ENCODE assay signal across 16 cellular contexts in genomic region chr9:128743421-128743820, GRCh38. TPM values are rescaled to one million over a fixed set of nuclear protein-coding genes. Genes with fewer than 3 reads are reported as not detected.
DNase-seq lines count a peak whose midpoint lies in the region; ATAC-seq, FAIRE-seq and TF ChIP-seq lines count a peak whose summit lies in the region.
"Had no signal": no experiment of that assay in that cellular context is flagged by ENCODE, and none has a peak within 500 bp of the region (broad histone marks: within the 10 kb centered on the region; RNA-seq: fewer than 3 reads in every experiment).

No MANE protein-coding gene starts in this region.

- no peak overlapping the region for H4K91ac ChIP-seq in H9 (ENCODE audit: insufficient read length, low read depth, low read length)

- no peak overlapping the region for H3T11ph ChIP-seq in H9 (ENCODE audit: low read length)

- no peak overlapping the region for H3K14ac ChIP-seq in H9 (ENCODE audit: insufficient read depth, low read length)

- TF ChIP-seq CTCF in WTC11 (IDR thresholded peaks at IDR 0.05): no peak
- TF ChIP-seq CTCF in endothelial cell of umbilical vein (IDR thresholded peaks at IDR 0.05; ENCODE audit: extremely low read depth in 1 of 2, insufficient read depth in 1 of 2, low read depth in 1 of 2, low read length in 2 of 2): no peak
- TF ChIP-seq CTCF in H9 (conservative IDR thresholded peaks at IDR 0.05): no peak

- H3K27ac ChIP-seq in endothelial cell of umbilical vein (ENCODE audit: insufficient read depth, low read depth, low read length): no peak overlapping the region
- H3K27ac ChIP-seq in H9 (ENCODE audit: insufficient read length, low read depth, low read length): no peak overlapping the region

- no peak overlapping the region for H3K4me3 ChIP-seq in endothelial cell of umbilical vein (replicated peaks in 1 of 3; ENCODE audit: insufficient read depth in 1 of 3, low read depth in 1 of 3, low read length in 3 of 3)
- H3K4me3 ChIP-seq: GM23338, HAP-1 had no signal

- no peak overlapping the region for H2AK5ac ChIP-seq in H9 (ENCODE audit: insufficient read length, low read length)

- peaks cover 0 to 5% of the 10 kb centered on the region in 2 experiments for H3K36me3 ChIP-seq in endothelial cell of umbilical vein (ENCODE audit: control insufficient read depth in 2 of 2, extremely low read depth in 1 of 2, insufficient read depth in 2 of 2, low read length in 2 of 2)
- H3K36me3 ChIP-seq: HAP-1 had no signal

- intact Hi-C loops in endothelial cell of umbilical vein (cut with micrococcal nuclease): no loop called here

- TF ChIP-seq POLR2A in endothelial cell of umbilical vein (IDR thresholded peaks at IDR 0.05; ENCODE audit: low read depth, low read length): no peak

- H2BK120ac ChIP-seq in H9 (ENCODE audit: low read depth, low read length, poor library complexity, severe bottlenecking): no peak overlapping the region

- H3K9me3 ChIP-seq in endothelial cell of umbilical vein (replicated peaks; ENCODE audit: control insufficient read depth, insufficient read depth, low read length) (no peaks in the 10 kb centered on the region), H9 (ENCODE audit: control insufficient read depth, low read depth, low read length) (no peaks in the 10 kb centered on the region)
- H3K9me3 ChIP-seq: HAP-1 had no signal

- no peak overlapping the region for H3K56ac ChIP-seq in H9 (ENCODE audit: insufficient read length, low read depth, low read length)

- no peak overlapping the region for H2BK15ac ChIP-seq in H9 (ENCODE audit: low read depth, low read length)

- no peak overlapping the region for H3K23ac ChIP-seq in H9 (ENCODE audit: insufficient read length, low read depth, low read length)

- H2AFZ ChIP-seq in endothelial cell of umbilical vein (ENCODE audit: low read depth, low read length): no peak overlapping the region
- no peak overlapping the region for H2AFZ ChIP-seq in H9 (ENCODE audit: low read length)
- H2AFZ ChIP-seq: GM23338 had no signal

- no peak overlapping the region for H3K4ac ChIP-seq in H9 (ENCODE audit: low read depth, low read length)

- no peaks in the 10 kb centered on the region for H4K20me1 ChIP-seq in endothelial cell of umbilical vein (replicated peaks; ENCODE audit: control insufficient read depth, extremely low read depth, insufficient read depth, low read length)
- no peaks in the 10 kb centered on the region for H4K20me1 ChIP-seq in H9 (ENCODE audit: control insufficient read depth, insufficient read depth, insufficient read length)

- CTCF ChIA-PET in WTC11 (lab: Charles Lee) (interaction anchor here (0.7 to 3.8 kb wide), 3 partner anchors 10 to 304 kb away, joined by 4 to 17 read pairs (median 5); partner anchors contain the start of gene ZDHHC12), endothelial cell of umbilical vein (lab: Charles Lee) (interaction anchor here (1.5 kb wide), 1 partner anchor 10 kb away, joined by 5 read pairs; no protein-coding TSS in a partner anchor)

- no peaks in the 10 kb centered on the region for H3K27me3 ChIP-seq in endothelial cell of umbilical vein (ENCODE audit: control insufficient read depth in 2 of 2, insufficient read depth in 2 of 2, low read length in 2 of 2)
- no peaks in the 10 kb centered on the region for H3K27me3 ChIP-seq in H9 (ENCODE audit: insufficient read depth, low read length)

- H3K23me2 ChIP-seq in H9 (ENCODE audit: insufficient read length, low read depth, low read length, poor library complexity, severe bottlenecking): no peaks in the 10 kb centered on the region

- BruUV-seq in endothelial cell of umbilical vein (replicated peaks; lab: Mats Ljungman, UMichigan): no TSS peak

- no peak overlapping the region for H2BK20ac ChIP-seq in H9 (ENCODE audit: low read depth, low read length, poor library complexity, severe bottlenecking)

- H3K4me3 Mint-ChIP-seq in WTC11: no peak overlapping the region
- H3K4me3 Mint-ChIP-seq in stimulated activated memory B cell treated with anti-CD40 and anti-IgM and Interleukin-4, amounts not matched to agents 10 μg/mL and 1 μg/mL and 100 μg/mL, for 72 hours: no peak overlapping the region
- H3K4me3 Mint-ChIP-seq in H9: no peak overlapping the region
- H3K4me3 Mint-ChIP-seq: CD4-positive, alpha-beta memory T cell; GM23338 had no signal

- no peak overlapping the region for H3K4me2 ChIP-seq in endothelial cell of umbilical vein (ENCODE audit: insufficient read depth, low read length)
- no peak overlapping the region for H3K4me2 ChIP-seq in H9 (ENCODE audit: insufficient read depth, insufficient read length, low read length)
- H3K4me2 ChIP-seq: GM23338 had no signal

- H3K27me3 Mint-ChIP-seq in WTC11 (ENCODE audit: low read depth): no peaks in the 10 kb centered on the region
- H3K27me3 Mint-ChIP-seq in stimulated activated memory B cell treated with anti-CD40 and anti-IgM and Interleukin-4, amounts not matched to agents 10 μg/mL and 1 μg/mL and 100 μg/mL, for 72 hours: no peaks in the 10 kb centered on the region
- no peaks in the 10 kb centered on the region; the same call in 1 of the 2 replicates for H3K27me3 Mint-ChIP-seq in H9 (ENCODE audit: low read depth)
- H3K27me3 Mint-ChIP-seq: CD4-positive, alpha-beta memory T cell had no signal

- H4K8ac ChIP-seq in H9 (replicated peaks; ENCODE audit: insufficient read length, low read depth, low read length): no peak overlapping the region

- ATAC-seq in WTC11: no peak
- ATAC-seq in stimulated activated memory B cell treated with anti-CD40 and anti-IgM and Interleukin-4, amounts not matched to agents 10 μg/mL and 1 μg/mL and 100 μg/mL, for 72 hours: no peak
- ATAC-seq: GM23338 had no signal

- no CpG with 5 or more reads among the region's 1 CpG for WGBS in H9 (ENCODE audit: extremely low coverage, insufficient read length, low lambda C conversion rate)

- H2BK12ac ChIP-seq in H9 (ENCODE audit: insufficient read length, low read depth, low read length): no peak overlapping the region

- H3K18ac ChIP-seq in H9 (ENCODE audit: insufficient read length, low read depth, low read length): no peak overlapping the region

- H3K27ac Mint-ChIP-seq in WTC11: no peak overlapping the region
- H3K27ac Mint-ChIP-seq in stimulated activated memory B cell treated with anti-CD40 and anti-IgM and Interleukin-4, amounts not matched to agents 10 μg/mL and 1 μg/mL and 100 μg/mL, for 72 hours: peak overlapping the region; percentile 64
- H3K27ac Mint-ChIP-seq in H9: no peak overlapping the region
- H3K27ac Mint-ChIP-seq: GM23338 had no signal

- H3K9me3 Mint-ChIP-seq in WTC11 (no peaks in the 10 kb centered on the region), H9 (no peaks in the 10 kb centered on the region)
- no peaks in the 10 kb centered on the region for H3K9me3 Mint-ChIP-seq in stimulated activated memory B cell treated with anti-CD40 and anti-IgM and Interleukin-4, amounts not matched to agents 10 μg/mL and 1 μg/mL and 100 μg/mL, for 72 hours
- H3K9me3 Mint-ChIP-seq: CD4-positive, alpha-beta memory T cell; GM23338 had no signal

- dilution Hi-C loops in endothelial cell of umbilical vein (cut with MboI; ENCODE audit: extremely low pct_ligation_motif_present, low sequenced_read_pairs): no loop called here

- H3K9ac ChIP-seq in endothelial cell of umbilical vein (replicated peaks; ENCODE audit: extremely low read depth, insufficient read depth, low read length) (no peak overlapping the region), H9 (ENCODE audit: extremely low read depth, insufficient read length, low read length) (no peak overlapping the region)

- H3K36me3 Mint-ChIP-seq in WTC11 (no peaks in the 10 kb centered on the region; the same call in 1 of the 2 replicates), H9 (ENCODE audit: insufficient read depth in 1 of 3, low read depth in 3 of 3) (peaks cover 2 to 17% (median 13%) of the 10 kb centered on the region in 3 experiments; a peak in 6 of 7 replicates)
- peaks cover 15% of the 10 kb centered on the region for H3K36me3 Mint-ChIP-seq in stimulated activated memory B cell treated with anti-CD40 and anti-IgM and Interleukin-4, amounts not matched to agents 10 μg/mL and 1 μg/mL and 100 μg/mL, for 72 hours

- POLR2A ChIA-PET in WTC11 (lab: Charles Lee): no interaction called here
- POLR2A ChIA-PET in endothelial cell of umbilical vein (lab: Charles Lee): no interaction called here

- H3K4me1 Mint-ChIP-seq in WTC11 (no peaks in the 10 kb centered on the region), H9 (no peaks in the 10 kb centered on the region)
- H3K4me1 Mint-ChIP-seq in stimulated activated memory B cell treated with anti-CD40 and anti-IgM and Interleukin-4, amounts not matched to agents 10 μg/mL and 1 μg/mL and 100 μg/mL, for 72 hours: no peaks in the 10 kb centered on the region
- H3K4me1 Mint-ChIP-seq: CD4-positive, alpha-beta memory T cell; GM23338 had no signal

- no peaks in the 10 kb centered on the region for H3K79me1 ChIP-seq in H9 (ENCODE audit: insufficient read depth, low read depth, low read length, poor library complexity, severe bottlenecking)

- peak; percentile 15 for FAIRE-seq in endothelial cell of umbilical vein (lab: Jason Lieb, UNC)
- FAIRE-seq: GM12891, GM18507 had no signal

- H3K79me2 ChIP-seq in endothelial cell of umbilical vein (ENCODE audit: control insufficient read depth, insufficient read depth, low read length) (no peaks in the 10 kb centered on the region), H9 (ENCODE audit: insufficient read depth, low read length) (no peaks in the 10 kb centered on the region)

- H4K5ac ChIP-seq in H9 (ENCODE audit: insufficient read length, low read depth, low read length): no peak overlapping the region

- H3K4me1 ChIP-seq in endothelial cell of umbilical vein (ENCODE audit: control insufficient read depth, extremely low read depth, insufficient read depth, low read length) (no peaks in the 10 kb centered on the region), H9 (ENCODE audit: insufficient read depth, low read length) (no peaks in the 10 kb centered on the region)
- H3K4me1 ChIP-seq: HAP-1 had no signal

- no peaks in the 10 kb centered on the region for H3K9me1 ChIP-seq in endothelial cell of umbilical vein (replicated peaks; ENCODE audit: control insufficient read depth, extremely low read depth, insufficient read depth, low read length)

- DNase-seq in WTC11 (ENCODE audit: low spot score): no peak
- no peak for DNase-seq in endothelial cell of umbilical vein (ENCODE audit: low read depth, low spot score)
- no peak for DNase-seq in HT-29 (ENCODE audit: low spot score)
- no peak for DNase-seq in H9
- DNase-seq: C1 segment of cervical spinal cord; Calu3; CD4-positive, alpha-beta memory T cell; COR-L47; DMS53; DMS79 treated with DMSO at 0.1 percent for 48 hours; GF-D8 had no signal

- H2BK5ac ChIP-seq in H9 (ENCODE audit: insufficient read length, low read length): no peak overlapping the region

RNA-seq across cellular contexts. Expression of gene ZDHHC12, which starts 19.5 kb away (rescaled TPM):
- total RNA-seq in WTC11 (2021): 39.7 to 46.3 TPM (median 45.2 TPM) in 3 replicates
- 28.8 and 31.1 TPM in 2 replicates for total RNA-seq in endothelial cell of umbilical vein
- 62.0 and 86.1 TPM in 2 replicates for polyA plus RNA-seq in endothelial cell of umbilical vein
- 37.2 and 63.3 TPM in 2 replicates for polyA plus RNA-seq in endothelial cell of umbilical vein (2011; cell fraction: cytosol; rRNA removed)
- 18.7 and 18.9 TPM in 2 replicates for polyA plus RNA-seq in endothelial cell of umbilical vein (2011; cell fraction: nucleus; rRNA removed)
- polyA plus RNA-seq in endothelial cell of umbilical vein (2012): 23.6 and 23.9 TPM in 2 replicates
- polyA minus RNA-seq in endothelial cell of umbilical vein: 22.3 and 32.5 TPM in 2 replicates
- 67.2 TPM for polyA minus RNA-seq in endothelial cell of umbilical vein (2011; cell fraction: cytosol; rRNA and poly(A)+ RNA removed)
- 5.3 and 7.6 TPM in 2 replicates for polyA minus RNA-seq in endothelial cell of umbilical vein (2011; cell fraction: nucleus; rRNA and poly(A)+ RNA removed)
- total RNA-seq in HT-29 (2014; rRNA removed; shearing (Covaris generic)): 160 and 195 TPM in 2 replicates
- 42.8 and 45.8 TPM in 2 replicates for total RNA-seq in H9 (2021)

RNA-seq across cellular contexts. Expression of gene ZER1, which starts 28.3 kb away (rescaled TPM):
- 20.6 to 24.5 TPM (median 23.8 TPM) in 3 replicates for total RNA-seq in WTC11 (2021)
- 23.0 and 24.9 TPM in 2 replicates for total RNA-seq in endothelial cell of umbilical vein
- polyA plus RNA-seq in endothelial cell of umbilical vein: 29.9 and 45.5 TPM in 2 replicates
- polyA plus RNA-seq in endothelial cell of umbilical vein (2011; cell fraction: cytosol; rRNA removed): 27.0 and 31.9 TPM in 2 replicates
- 25.4 and 31.8 TPM in 2 replicates for polyA plus RNA-seq in endothelial cell of umbilical vein (2011; cell fraction: nucleus; rRNA removed)
- polyA plus RNA-seq in endothelial cell of umbilical vein (2012): 16.5 and 19.6 TPM in 2 replicates
- 35.0 and 45.4 TPM in 2 replicates for polyA minus RNA-seq in endothelial cell of umbilical vein
- polyA minus RNA-seq in endothelial cell of umbilical vein (2011; cell fraction: cytosol; rRNA and poly(A)+ RNA removed): 25.9 TPM
- 14.7 and 17.0 TPM in 2 replicates for polyA minus RNA-seq in endothelial cell of umbilical vein (2011; cell fraction: nucleus; rRNA and poly(A)+ RNA removed)
- 17.2 and 18.5 TPM in 2 replicates for total RNA-seq in HT-29 (2014; rRNA removed; shearing (Covaris generic))
- total RNA-seq in H9 (2021): 23.1 and 24.2 TPM in 2 replicates

RNA-seq across cellular contexts. Expression of gene PKN3, which starts 41.1 kb away (rescaled TPM):
- 24.1 to 28.9 TPM (median 27.5 TPM) in 3 replicates for total RNA-seq in WTC11 (2021)
- 39.3 and 40.4 TPM in 2 replicates for total RNA-seq in endothelial cell of umbilical vein
- 27.0 and 29.5 TPM in 2 replicates for polyA plus RNA-seq in endothelial cell of umbilical vein
- polyA plus RNA-seq in endothelial cell of umbilical vein (2011; cell fraction: cytosol; rRNA removed): 23.3 and 25.2 TPM in 2 replicates
- 78.3 and 78.6 TPM in 2 replicates for polyA plus RNA-seq in endothelial cell of umbilical vein (2011; cell fraction: nucleus; rRNA removed)
- 25.5 and 27.3 TPM in 2 replicates for polyA plus RNA-seq in endothelial cell of umbilical vein (2012)
- polyA minus RNA-seq in endothelial cell of umbilical vein: 17.7 and 28.9 TPM in 2 replicates
- polyA minus RNA-seq in endothelial cell of umbilical vein (2011; cell fraction: cytosol; rRNA and poly(A)+ RNA removed): 44.7 TPM
- 13.8 and 18.9 TPM in 2 replicates for polyA minus RNA-seq in endothelial cell of umbilical vein (2011; cell fraction: nucleus; rRNA and poly(A)+ RNA removed)
- 17.9 and 18.7 TPM in 2 replicates for total RNA-seq in HT-29 (2014; rRNA removed; shearing (Covaris generic))
- 23.8 and 25.0 TPM in 2 replicates for total RNA-seq in H9 (2021)

RNA-seq across cellular contexts. Expression of gene TBC1D13, which starts 43.6 kb away (rescaled TPM):
- total RNA-seq in WTC11 (2021) (20.8 to 23.2 TPM (median 21.6 TPM) in 3 replicates), endothelial cell of umbilical vein (34.9 and 35.1 TPM in 2 replicates), H9 (2021) (27.3 and 30.3 TPM in 2 replicates)
- 41.9 and 43.9 TPM in 2 replicates for polyA plus RNA-seq in endothelial cell of umbilical vein
- 35.9 and 40.9 TPM in 2 replicates for polyA plus RNA-seq in endothelial cell of umbilical vein (2011; cell fraction: cytosol; rRNA removed)
- 44.8 and 47.7 TPM in 2 replicates for polyA plus RNA-seq in endothelial cell of umbilical vein (2011; cell fraction: nucleus; rRNA removed)
- 31.9 and 33.8 TPM in 2 replicates for polyA plus RNA-seq in endothelial cell of umbilical vein (2012)
- 33.2 and 42.0 TPM in 2 replicates for polyA minus RNA-seq in endothelial cell of umbilical vein
- 11.6 TPM for polyA minus RNA-seq in endothelial cell of umbilical vein (2011; cell fraction: cytosol; rRNA and poly(A)+ RNA removed)
- 10.9 and 13.1 TPM in 2 replicates for polyA minus RNA-seq in endothelial cell of umbilical vein (2011; cell fraction: nucleus; rRNA and poly(A)+ RNA removed)
- 24.0 and 25.4 TPM in 2 replicates for total RNA-seq in HT-29 (2014; rRNA removed; shearing (Covaris generic))

RNA-seq across cellular contexts. Expression of gene SET, which starts 54.4 kb away (rescaled TPM):
- total RNA-seq in WTC11 (2021): 1,083 to 1,129 TPM (median 1,086 TPM) in 3 replicates
- 448 and 483 TPM in 2 replicates for total RNA-seq in endothelial cell of umbilical vein
- polyA plus RNA-seq in endothelial cell of umbilical vein: 61.1 and 96.9 TPM in 2 replicates
- 102 and 105 TPM in 2 replicates for polyA plus RNA-seq in endothelial cell of umbilical vein (2011; cell fraction: cytosol; rRNA removed)
- polyA plus RNA-seq in endothelial cell of umbilical vein (2011; cell fraction: nucleus; rRNA removed): 97.8 and 153 TPM in 2 replicates
- polyA plus RNA-seq in endothelial cell of umbilical vein (2012): 325 and 505 TPM in 2 replicates
- polyA minus RNA-seq in endothelial cell of umbilical vein: 90.4 and 106 TPM in 2 replicates
- 487 TPM for polyA minus RNA-seq in endothelial cell of umbilical vein (2011; cell fraction: cytosol; rRNA and poly(A)+ RNA removed)
- polyA minus RNA-seq in endothelial cell of umbilical vein (2011; cell fraction: nucleus; rRNA and poly(A)+ RNA removed): 47.0 and 61.7 TPM in 2 replicates
- total RNA-seq in HT-29 (2014; rRNA removed; shearing (Covaris generic)): 403 and 420 TPM in 2 replicates
- total RNA-seq in H9 (2021): 1,148 and 1,158 TPM in 2 replicates
